Comparison of ENCODE assay signal across 18 cellular contexts in the genomic region with DNA sequence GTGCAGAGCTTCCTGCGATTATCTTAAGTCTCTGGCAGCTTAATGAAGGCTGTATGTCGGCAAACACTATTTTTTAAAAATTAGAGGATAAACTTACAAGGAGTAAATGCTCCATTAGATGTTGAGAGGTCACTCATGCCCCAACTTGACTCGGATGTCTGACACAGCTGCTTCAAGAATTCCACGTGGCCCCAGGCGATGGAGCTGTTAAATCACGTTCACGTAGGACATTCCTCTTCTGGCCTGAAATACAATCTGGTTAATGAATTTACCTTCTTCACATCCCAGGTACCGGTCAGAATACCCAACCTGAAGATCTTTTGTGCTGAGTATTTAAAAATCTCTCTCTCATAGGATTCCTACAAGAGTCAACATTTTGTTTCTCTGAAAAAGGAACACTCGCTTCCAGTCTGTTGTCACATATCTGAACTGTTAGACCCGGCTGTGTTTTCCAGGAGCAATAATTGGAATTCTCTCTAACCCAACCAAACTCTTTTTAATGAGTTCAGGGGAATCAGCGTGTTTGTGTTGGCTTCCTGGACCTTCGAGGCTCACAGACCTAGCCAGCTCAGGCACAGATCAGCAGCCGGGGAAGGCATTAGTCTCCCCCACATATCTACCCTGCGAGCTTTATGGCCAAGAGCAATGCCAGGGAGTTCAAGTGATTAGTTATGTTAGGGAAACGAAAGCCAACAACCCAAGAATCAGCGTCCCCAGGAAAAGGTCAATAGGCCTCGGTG.
DNase-seq lines count a peak whose midpoint lies in the region; ATAC-seq and TF ChIP-seq lines count a peak whose summit lies in the region.
"Had no signal": no experiment of that assay in that cellular context is flagged by ENCODE, and none has a peak within 500 bp of the region (broad histone marks: within the 10 kb centered on the region; RNA-seq: fewer than 3 reads in every experiment).

No MANE protein-coding gene starts in this region.

- H3K4me1 Mint-ChIP-seq in GM23338, result peaks cover 32% of the 10 kb centered on the region
- H3K4me1 Mint-ChIP-seq: activated CD4-positive, alpha-beta T cell treated with anti-CD3 and anti-CD28 coated beads, Interleukin-2, amount 10 ng/mL, durations not matched to agents 7 days and 5 days had no signal

- no peaks in the 10 kb centered on the region for H3F3A ChIP-seq in GM23338 (replicated peaks; ENCODE audit: low read depth)

- H3K27ac ChIP-seq in GM23338 (ENCODE audit: low read depth), result no peak overlapping the region
- no peak overlapping the region; the same call in 1 of the 2 replicates for H3K27ac ChIP-seq in WERI-Rb-1
- H3K27ac ChIP-seq in rectal smooth muscle tissue (ENCODE audit: low read depth, low read length), result peak overlapping the region; percentile 68
- H3K27ac ChIP-seq: coronary artery, right lobe of liver had no signal

- H3K4me2 ChIP-seq in GM23338, result no peak overlapping the region

- ATAC-seq in GM23338 (no peak), GM21717 (IDR thresholded peaks at IDR 0.05; ENCODE audit: unreplicated experiment) (no peak), HG02973 (IDR thresholded peaks at IDR 0.05; ENCODE audit: unreplicated experiment) (no peak), GM18520 (IDR thresholded peaks at IDR 0.05; ENCODE audit: unreplicated experiment) (no peak), HG03432 (IDR thresholded peaks at IDR 0.05; ENCODE audit: unreplicated experiment) (no peak)

- no peaks in the 10 kb centered on the region for H3K79me2 ChIP-seq in GM23338 (replicated peaks; ENCODE audit: insufficient read depth)

- H3K4me3 Mint-ChIP-seq in GM23338, result no peak overlapping the region
- H3K4me3 Mint-ChIP-seq: activated CD4-positive, alpha-beta T cell treated with anti-CD3 and anti-CD28 coated beads, Interleukin-2, amount 10 ng/mL, durations not matched to agents 7 days and 5 days had no signal

- no peaks in the 10 kb centered on the region for H3K36me3 Mint-ChIP-seq in GM23338 (ENCODE audit: low read depth)

- TF ChIP-seq CTCF in GM23338 (conservative IDR thresholded peaks at IDR 0.05; ENCODE audit: low read depth in 2 of 2), result peak in 1 of 2 experiments; percentile 39; a peak in 2 of 4 replicates
- no peak for TF ChIP-seq CTCF in WERI-Rb-1 (IDR thresholded peaks at IDR 0.05; ENCODE audit: low read depth, low read length)

- no peaks in the 10 kb centered on the region for H3K27me3 Mint-ChIP-seq in GM23338 (ENCODE audit: insufficient read depth, low read depth, poor library complexity)
- H3K27me3 Mint-ChIP-seq: activated CD4-positive, alpha-beta T cell treated with anti-CD3 and anti-CD28 coated beads, Interleukin-2, amount 10 ng/mL, durations not matched to agents 7 days and 5 days had no signal

- no peaks in the 10 kb centered on the region for H3K9me3 Mint-ChIP-seq in GM23338

- peaks cover 3% of the 10 kb centered on the region; the same call in 1 of the 2 replicates for H3K9me2 ChIP-seq in GM23338 (ENCODE audit: insufficient read depth)

- no peak overlapping the region for H3K27ac Mint-ChIP-seq in GM23338
- H3K27ac Mint-ChIP-seq: activated CD4-positive, alpha-beta T cell treated with anti-CD3 and anti-CD28 coated beads, Interleukin-2, amount 10 ng/mL, durations not matched to agents 7 days and 5 days had no signal

- no peak overlapping the region for H3K9ac ChIP-seq in rectal smooth muscle tissue (ENCODE audit: low read length)

- 0 out of 2 replicates have a peak overlapping the region, but pooled peaks have one; percentile 24 for H2AFZ ChIP-seq in GM23338

- H3K9me3 ChIP-seq in WERI-Rb-1 (ENCODE audit: severe bottlenecking), result no peaks in the 10 kb centered on the region
- H3K9me3 ChIP-seq: Peyer's patch, right lobe of liver had no signal

- H4K20me1 ChIP-seq in GM23338 (replicated peaks; ENCODE audit: insufficient read depth), result no peaks in the 10 kb centered on the region

- peaks cover 26% of the 10 kb centered on the region for H3K4me1 ChIP-seq in GM23338 (ENCODE audit: insufficient read depth)
- H3K4me1 ChIP-seq in rectal smooth muscle tissue (ENCODE audit: control insufficient read depth, insufficient read depth, low read length), result peaks cover 10% of the 10 kb centered on the region
- H3K4me1 ChIP-seq: Peyer's patch, right lobe of liver had no signal

- DNase-seq in GM23338 (ENCODE audit: low spot score) (peak; percentile 24), WERI-Rb-1 (peak; percentile 22), islet precursor cell (peak; percentile 82)
- DNase-seq: activated CD4-positive, alpha-beta T cell treated with anti-CD3 and anti-CD28 coated beads, Interleukin-2, amount 10 ng/mL, durations not matched to agents 7 days and 5 days; activated naive CD4-positive, alpha-beta T cell treated with Interleukin-2 at 50 U/mL for 16 hours; aorta; KBM-7; NCI-H1092; Peyer's patch; right lobe of liver; stimulated activated CD4-positive, alpha-beta T cell treated with anti-CD3 and anti-CD28 coated beads, Interleukin-1b, Interleukin-23, amount 100 ng/mL, for 48 hours had no signal

- no peak overlapping the region for H3K4me3 ChIP-seq in GM23338
- no peak overlapping the region for H3K4me3 ChIP-seq in WERI-Rb-1 (ENCODE audit: low read depth, low read length)
- no peak overlapping the region for H3K4me3 ChIP-seq in rectal smooth muscle tissue (ENCODE audit: low read length)
- H3K4me3 ChIP-seq: coronary artery, lung, Peyer's patch, right lobe of liver had no signal

- H3K36me3 ChIP-seq in GM23338 (ENCODE audit: insufficient read depth) (no peaks in the 10 kb centered on the region), WERI-Rb-1 (no peaks in the 10 kb centered on the region), rectal smooth muscle tissue (ENCODE audit: control insufficient read depth, insufficient read depth, low read length) (no peaks in the 10 kb centered on the region)
- H3K36me3 ChIP-seq: Peyer's patch, right lobe of liver had no signal

- no peaks in the 10 kb centered on the region for H3K27me3 ChIP-seq in GM23338 (ENCODE audit: insufficient read depth)
- H3K27me3 ChIP-seq in WERI-Rb-1 (ENCODE audit: insufficient read depth, low read depth, severe bottlenecking), result no peaks in the 10 kb centered on the region
- H3K27me3 ChIP-seq in rectal smooth muscle tissue (ENCODE audit: control insufficient read depth, insufficient read depth, low read length), result no peaks in the 10 kb centered on the region
- H3K27me3 ChIP-seq: Peyer's patch, right lobe of liver had no signal

TF ChIP-seq in GM23338, 12 proteins besides CTCF, POLR2A, EP300 and RAD21 (continues in another document):
- no peak for TF ChIP-seq JUNB (IDR thresholded peaks at IDR 0.05; ENCODE audit: unreplicated experiment)
- no peak for TF ChIP-seq STAT1 (IDR thresholded peaks at IDR 0.05; ENCODE audit: unreplicated experiment)
- no peak for TF ChIP-seq EZH2 (IDR thresholded peaks at IDR 0.05; ENCODE audit: low read depth, unreplicated experiment)
- no peak for TF ChIP-seq NANOG (IDR thresholded peaks at IDR 0.05; ENCODE audit: borderline replicate concordance)
- no peak for TF ChIP-seq POLR2AphosphoS5 (IDR thresholded peaks at IDR 0.05; ENCODE audit: low read depth)
- TF ChIP-seq, protein P1, sequence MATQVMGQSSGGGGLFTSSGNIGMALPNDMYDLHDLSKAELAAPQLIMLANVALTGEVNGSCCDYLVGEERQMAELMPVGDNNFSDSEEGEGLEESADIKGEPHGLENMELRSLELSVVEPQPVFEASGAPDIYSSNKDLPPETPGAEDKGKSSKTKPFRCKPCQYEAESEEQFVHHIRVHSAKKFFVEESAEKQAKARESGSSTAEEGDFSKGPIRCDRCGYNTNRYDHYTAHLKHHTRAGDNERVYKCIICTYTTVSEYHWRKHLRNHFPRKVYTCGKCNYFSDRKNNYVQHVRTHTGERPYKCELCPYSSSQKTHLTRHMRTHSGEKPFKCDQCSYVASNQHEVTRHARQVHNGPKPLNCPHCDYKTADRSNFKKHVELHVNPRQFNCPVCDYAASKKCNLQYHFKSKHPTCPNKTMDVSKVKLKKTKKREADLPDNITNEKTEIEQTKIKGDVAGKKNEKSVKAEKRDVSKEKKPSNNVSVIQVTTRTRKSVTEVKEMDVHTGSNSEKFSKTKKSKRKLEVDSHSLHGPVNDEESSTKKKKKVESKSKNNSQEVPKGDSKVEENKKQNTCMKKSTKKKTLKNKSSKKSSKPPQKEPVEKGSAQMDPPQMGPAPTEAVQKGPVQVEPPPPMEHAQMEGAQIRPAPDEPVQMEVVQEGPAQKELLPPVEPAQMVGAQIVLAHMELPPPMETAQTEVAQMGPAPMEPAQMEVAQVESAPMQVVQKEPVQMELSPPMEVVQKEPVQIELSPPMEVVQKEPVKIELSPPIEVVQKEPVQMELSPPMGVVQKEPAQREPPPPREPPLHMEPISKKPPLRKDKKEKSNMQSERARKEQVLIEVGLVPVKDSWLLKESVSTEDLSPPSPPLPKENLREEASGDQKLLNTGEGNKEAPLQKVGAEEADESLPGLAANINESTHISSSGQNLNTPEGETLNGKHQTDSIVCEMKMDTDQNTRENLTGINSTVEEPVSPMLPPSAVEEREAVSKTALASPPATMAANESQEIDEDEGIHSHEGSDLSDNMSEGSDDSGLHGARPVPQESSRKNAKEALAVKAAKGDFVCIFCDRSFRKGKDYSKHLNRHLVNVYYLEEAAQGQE (IDR thresholded peaks at IDR 0.05; ENCODE audit: unreplicated experiment), result no peak
- no peak for TF ChIP-seq EZH2phosphoT487 (IDR thresholded peaks at IDR 0.05; ENCODE audit: unreplicated experiment)

Comparison
In these comparisons a context has a peak if more than half of its experiments do, and no peak if none do; other contexts are left out.
1. DNase-seq: peak in every context shown above with its lines; median percentile 82 in islet precursor cell; 24 in GM23338; 22 in WERI-Rb-1.